8 cellular contexts compared by ENCODE assay signal in the genomic region with DNA sequence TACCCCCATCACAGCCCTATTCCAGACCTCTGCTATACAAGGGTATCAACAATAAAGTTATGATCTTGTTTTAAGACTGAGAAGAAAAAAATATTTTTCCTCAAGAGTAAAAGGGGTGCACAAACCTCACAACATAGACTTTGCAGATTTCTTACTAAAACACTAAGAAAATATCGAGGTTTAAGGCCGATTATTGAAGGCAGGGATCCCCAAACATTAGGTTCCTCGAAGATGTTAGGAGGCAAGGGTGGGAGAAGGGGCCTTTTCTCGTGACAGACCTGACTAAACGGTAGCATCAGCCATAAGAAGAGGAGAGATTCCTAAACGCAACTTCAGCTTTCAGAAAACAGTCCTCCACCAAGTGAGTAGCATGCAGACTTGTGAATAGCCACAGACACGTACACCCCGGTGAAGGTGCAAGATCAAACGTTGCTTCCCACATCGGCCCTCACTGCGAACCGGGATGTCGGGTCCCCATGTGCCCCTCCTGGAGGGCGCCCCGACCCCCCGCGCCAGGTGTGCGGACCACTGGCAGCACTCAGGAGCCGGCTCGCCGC. TPM values are rescaled to one million over a fixed set of nuclear protein-coding genes. Genes with fewer than 3 reads are reported as not detected.
DNase-seq lines count a peak whose midpoint lies in the region; ATAC-seq and TF ChIP-seq lines count a peak whose summit lies in the region.

No MANE protein-coding gene starts in this region.

- CTCF ChIA-PET in activated CD4-positive, alpha-beta T cell treated with anti-CD3 and anti-CD28 coated beads, Interleukin-2, amount 10 ng/mL, durations not matched to agents 7 days and 5 days (lab: Charles Lee), result interaction anchor here (0.5 kb wide), 1 partner anchor 143 kb away, joined by 3 read pairs; no protein-coding TSS in a partner anchor
- CTCF ChIA-PET in naive thymus-derived CD4-positive, alpha-beta T cell (lab: Charles Lee), result interaction anchor here (0.6 kb wide), 1 partner anchor 743 kb away, joined by 3 read pairs; a partner anchor contains a TSS

- H3K79me2 ChIP-seq in Karpas-422 (ENCODE audit: low read length), result peaks cover 59% of the 10 kb centered on the region

- no peaks in the 10 kb centered on the region for H3K9me2 ChIP-seq in Karpas-422 (replicated peaks; ENCODE audit: insufficient read depth, low read length)

- H3K4me3 Mint-ChIP-seq in activated CD4-positive, alpha-beta T cell treated with anti-CD3 and anti-CD28 coated beads, Interleukin-2, amount 10 ng/mL, durations not matched to agents 7 days and 5 days, result peak overlapping the region; percentile 81
- peak overlapping the region; percentile 90 to 97 (median 93) for H3K4me3 Mint-ChIP-seq in naive thymus-derived CD4-positive, alpha-beta T cell

- H3K9me3 Mint-ChIP-seq in activated CD4-positive, alpha-beta T cell treated with anti-CD3 and anti-CD28 coated beads, Interleukin-2, amount 10 ng/mL, durations not matched to agents 7 days and 5 days, result no peaks in the 10 kb centered on the region
- no peaks in the 10 kb centered on the region for H3K9me3 Mint-ChIP-seq in naive thymus-derived CD4-positive, alpha-beta T cell

- peak; percentile 34 for ATAC-seq in GM19467 (IDR thresholded peaks at IDR 0.05; ENCODE audit: unreplicated experiment)
- ATAC-seq in naive thymus-derived CD4-positive, alpha-beta T cell, result peak; percentile 54

- peak overlapping the region; percentile 79 for H3K4me2 ChIP-seq in Karpas-422 (ENCODE audit: low read depth, low read length, poor library complexity, severe bottlenecking)

- H3K36me3 Mint-ChIP-seq in activated CD4-positive, alpha-beta T cell treated with anti-CD3 and anti-CD28 coated beads, Interleukin-2, amount 10 ng/mL, durations not matched to agents 7 days and 5 days (ENCODE audit: low read depth), result peaks cover 2% of the 10 kb centered on the region
- H3K36me3 Mint-ChIP-seq in naive thymus-derived CD4-positive, alpha-beta T cell, result peaks cover 0 to 2% (median 0%) of the 10 kb centered on the region in 5 donors

- H2AFZ ChIP-seq in Karpas-422 (ENCODE audit: low read length), result peak overlapping the region; percentile 74; the same call in 1 of the 2 replicates

- H3K36me3 ChIP-seq in Karpas-422 (ENCODE audit: insufficient read depth, low read length), result no peaks in the 10 kb centered on the region; the same call in none of the 2 replicates
- no peaks in the 10 kb centered on the region for H3K36me3 ChIP-seq in naive thymus-derived CD4-positive, alpha-beta T cell (ENCODE audit: control insufficient read depth in 2 of 3, insufficient read depth in 3 of 3, low read length in 3 of 3)

- H3K4me1 Mint-ChIP-seq in activated CD4-positive, alpha-beta T cell treated with anti-CD3 and anti-CD28 coated beads, Interleukin-2, amount 10 ng/mL, durations not matched to agents 7 days and 5 days, result peaks cover 44% of the 10 kb centered on the region
- peaks cover 40 to 62% (median 52%) of the 10 kb centered on the region in 7 donors for H3K4me1 Mint-ChIP-seq in naive thymus-derived CD4-positive, alpha-beta T cell

- intact Hi-C loops in naive thymus-derived CD4-positive, alpha-beta T cell (cut with micrococcal nuclease), result loop anchor here (1.0 to 10.0 kb wide), 12 partner anchors 30 to 1014 kb away; partner anchors contain the start of genes IER3IP1 (in 2 of the 2), HAUS1 (in 1 of the 2), HDHD2 (in 1 of the 2) and SMAD2 (in 1 of the 2)

- H3K27me3 Mint-ChIP-seq in activated CD4-positive, alpha-beta T cell treated with anti-CD3 and anti-CD28 coated beads, Interleukin-2, amount 10 ng/mL, durations not matched to agents 7 days and 5 days, result no peaks in the 10 kb centered on the region
- peaks cover 0 to 7% (median 0%) of the 10 kb centered on the region in 5 donors for H3K27me3 Mint-ChIP-seq in naive thymus-derived CD4-positive, alpha-beta T cell

- H3K4me1 ChIP-seq in Karpas-422 (ENCODE audit: low read length), result peaks cover 37% of the 10 kb centered on the region
- peaks cover 12 to 26% of the 10 kb centered on the region in 2 donors for H3K4me1 ChIP-seq in naive thymus-derived CD4-positive, alpha-beta T cell (ENCODE audit: control insufficient read depth in 2 of 2, insufficient read depth in 2 of 2, low read length in 2 of 2)

- POLR2A ChIA-PET in activated CD4-positive, alpha-beta T cell treated with anti-CD3 and anti-CD28 coated beads, Interleukin-2, amount 10 ng/mL, durations not matched to agents 7 days and 5 days (lab: Charles Lee), result no interaction called here
- POLR2A ChIA-PET in naive thymus-derived CD4-positive, alpha-beta T cell (lab: Charles Lee), result interaction anchor here (1.0 to 1.3 kb wide), 3 partner anchors 13 to 234 kb away, joined by 3 to 4 read pairs (median 3); partner anchors contain the start of gene HDHD2

- peak overlapping the region; percentile 92 for H3K9ac ChIP-seq in Karpas-422 (ENCODE audit: low read length)

- peak overlapping the region; percentile 73 for H3K4me3 ChIP-seq in Karpas-422 (ENCODE audit: low read length)
- peak overlapping the region; percentile 59 for H3K4me3 ChIP-seq in naive thymus-derived CD4-positive, alpha-beta T cell (ENCODE audit: low read length)

- H3K27me3 ChIP-seq in Karpas-422 (ENCODE audit: low read length), result no peaks in the 10 kb centered on the region
- no peaks in the 10 kb centered on the region for H3K27me3 ChIP-seq in naive thymus-derived CD4-positive, alpha-beta T cell (ENCODE audit: control insufficient read depth in 2 of 2, insufficient read depth in 2 of 2, low read length in 2 of 2)

- H3K9me3 ChIP-seq in Karpas-422 (ENCODE audit: low read length), result no peaks in the 10 kb centered on the region
- no peaks in the 10 kb centered on the region for H3K9me3 ChIP-seq in naive thymus-derived CD4-positive, alpha-beta T cell (ENCODE audit: control insufficient read depth in 2 of 3, low read length in 3 of 3)

- no peak for TF ChIP-seq POLR2A in erythroblast (IDR thresholded peaks at IDR 0.05; ENCODE audit: low read length)

- H3K27ac Mint-ChIP-seq in activated CD4-positive, alpha-beta T cell treated with anti-CD3 and anti-CD28 coated beads, Interleukin-2, amount 10 ng/mL, durations not matched to agents 7 days and 5 days, result peak overlapping the region; percentile 89
- H3K27ac Mint-ChIP-seq in naive thymus-derived CD4-positive, alpha-beta T cell, result peak overlapping the region; percentile 82 to 94 (median 87)

- H4K20me1 ChIP-seq in Karpas-422 (ENCODE audit: insufficient read depth, low read depth, low read length), result peaks cover 4% of the 10 kb centered on the region; the same call in 1 of the 2 replicates

- DNase-seq in DMS53 (lab: John Stamatoyannopoulos, UW) (peak; percentile 82), Karpas-422 (peak; percentile 73), erythroblast (lab: John Stamatoyannopoulos, UW) (peak; percentile 72 to 79), cortex of kidney (lab: John Stamatoyannopoulos, UW) (no peak), NCI-H774 (lab: John Stamatoyannopoulos, UW) (no peak)
- DNase-seq in activated CD4-positive, alpha-beta T cell treated with anti-CD3 and anti-CD28 coated beads, Interleukin-2, amount 10 ng/mL, durations not matched to agents 7 days and 5 days, result peak; percentile 45
- DNase-seq in naive thymus-derived CD4-positive, alpha-beta T cell, result peak in 6 of 9 donors; percentile 28 to 55 (median 52)

- peak overlapping the region; percentile 63 for H3K27ac ChIP-seq in Karpas-422 (ENCODE audit: low read length)
- peak overlapping the region; percentile 75 for H3K27ac ChIP-seq in naive thymus-derived CD4-positive, alpha-beta T cell (ENCODE audit: low read depth, low read length)

RNA-seq across cellular contexts. Expression of gene PIAS2, which starts 0.7 kb away (rescaled TPM):
- 51.9 and 122 TPM in 2 replicates for total RNA-seq in Karpas-422 (2014; rRNA removed; shearing (Covaris generic); ENCODE audit: low replicate concordance)
- total RNA-seq in activated CD4-positive, alpha-beta T cell treated with anti-CD3 and anti-CD28 coated beads, Interleukin-2, amount 10 ng/mL, durations not matched to agents 7 days and 5 days, result 10 to 100 TPM; 32.8 to 33.3 TPM
- 10 to 100 TPM; 29.8 to 40.6 (median 36.1) TPM for total RNA-seq in naive thymus-derived CD4-positive, alpha-beta T cell
- polyA plus RNA-seq in naive thymus-derived CD4-positive, alpha-beta T cell, result 10 to 100 TPM; 16.3 to 20.8 TPM

RNA-seq across cellular contexts. Expression of gene KATNAL2, which starts 0.8 kb away (rescaled TPM):
- total RNA-seq in Karpas-422 (2014; rRNA removed; shearing (Covaris generic); ENCODE audit: low replicate concordance), result 14.5 and 29.5 TPM in 2 replicates
- 1 to 10 TPM in 1 of 2 experiments, under 1 TPM in 1; 0.87 to 1.0 TPM for total RNA-seq in activated CD4-positive, alpha-beta T cell treated with anti-CD3 and anti-CD28 coated beads, Interleukin-2, amount 10 ng/mL, durations not matched to agents 7 days and 5 days
- total RNA-seq in naive thymus-derived CD4-positive, alpha-beta T cell, result 1 to 10 TPM; 1.1 to 2.8 (median 1.7) TPM
- not detected for polyA plus RNA-seq in naive thymus-derived CD4-positive, alpha-beta T cell

Comparison
In these comparisons a context has a peak if more than half of its experiments do, and no peak if none do; other contexts are left out.
1. DNase-seq: peak in DMS53 (single experiment), Karpas-422 (single experiment), activated CD4-positive, alpha-beta T cell treated with anti-CD3 and anti-CD28 coated beads, Interleukin-2, amount 10 ng/mL, durations not matched to agents 7 days and 5 days (single experiment), erythroblast (2 of 2) and naive thymus-derived CD4-positive, alpha-beta T cell (6 of 9); none in cortex of kidney (single experiment) and NCI-H774 (single experiment).